In genomic region chr5:167346461-167346860, GRCh38 we compare ENCODE assay signal across 1 cellular context.
TF ChIP-seq lines count a peak whose summit lies in the region.

No MANE protein-coding gene starts in this region.

TF ChIP-seq in GM23338, 12 proteins besides CTCF, POLR2A, EP300 and RAD21 (continued from another document):
- TF ChIP-seq ZNF462 (CRISPR knock-in tag; IDR thresholded peaks at IDR 0.05) (no peak), ZNF114 (CRISPR knock-in tag; IDR thresholded peaks at IDR 0.05) (no peak)
